30 cellular contexts compared by ENCODE assay signal in the genomic region with DNA sequence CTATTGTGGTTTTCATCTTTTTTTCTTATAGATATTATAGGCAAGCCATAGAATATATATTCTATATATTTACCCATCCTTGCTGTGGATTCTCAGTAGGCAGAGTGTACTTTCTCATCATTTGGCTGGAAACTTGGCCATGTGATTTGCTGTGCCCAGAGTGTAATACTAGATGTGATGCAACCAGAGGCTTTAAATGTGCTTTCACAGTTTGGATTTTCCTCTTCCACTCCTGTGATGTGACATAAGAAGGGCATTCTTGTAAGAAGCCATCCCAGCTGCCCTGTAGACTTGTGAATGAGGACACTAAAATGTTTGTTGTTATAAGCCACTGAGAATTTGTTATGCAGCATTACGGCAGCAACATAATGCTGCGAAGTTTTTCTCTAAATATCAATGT. TPM values are rescaled to one million over a fixed set of nuclear protein-coding genes. Genes with fewer than 3 reads are reported as not detected.
"Had no signal": no experiment of that assay in that cellular context is flagged by ENCODE, and none has a peak within 500 bp of the region (broad histone marks: within the 10 kb centered on the region; RNA-seq: fewer than 3 reads in every experiment).

No MANE protein-coding gene starts in this region.

- H3K27me3 ChIP-seq: body of pancreas, ovary, testis, uterus had no signal

- H3K4me3 ChIP-seq: body of pancreas, coronary artery, ovary, spleen, testis, uterus had no signal

- H3K9me3 Mint-ChIP-seq: activated naive CD4-positive, alpha-beta T cell treated with anti-CD3 and anti-CD28 coated beads, Interleukin-2, amount 50 U/mL, for 72 hours; activated T-helper 2 cell treated with anti-CD3 and anti-CD28 coated beads, Interferon-gamma antibody, Interleukin-2, Interleukin-4, amounts not matched to agents 10 μg/mL and 5 μg/mL and 100 μg/mL, durations not matched to agents 14 hours and 24 hours and 36 hours; effector memory CD8-positive, alpha-beta T cell; T-helper 2 cell treated with Interferon-gamma antibody and Interleukin-4, amounts not matched to agents 5 μg/mL and 100 μg/mL, for 36 hours; type B pancreatic cell had no signal

- ATAC-seq: activated CD4-positive, alpha-beta T cell treated with anti-CD3 and anti-CD28 coated beads for 36 hours; activated CD8-positive, alpha-beta memory T cell treated with anti-CD3 and anti-CD28 coated beads, Interleukin-2, amount 10 ng/mL, durations not matched to agents 7 days and 5 days; activated CD8-positive, alpha-beta T cell treated with anti-CD3 and anti-CD28 coated beads, Interleukin-2, amount 10 ng/mL, durations not matched to agents 7 days and 5 days; activated naive CD4-positive, alpha-beta T cell treated with anti-CD3 and anti-CD28 coated beads, Interleukin-2, amount 50 U/mL, for 72 hours; body of pancreas; effector memory CD8-positive, alpha-beta T cell; left colon; naive thymus-derived CD4-positive, alpha-beta T cell had no signal

- H3K36me3 Mint-ChIP-seq: activated CD8-positive, alpha-beta memory T cell treated with anti-CD3 and anti-CD28 coated beads, Interleukin-2, amount 10 ng/mL, durations not matched to agents 7 days and 5 days; activated naive CD4-positive, alpha-beta T cell treated with anti-CD3 and anti-CD28 coated beads, Interleukin-2, amount 50 U/mL, for 72 hours; naive thymus-derived CD4-positive, alpha-beta T cell; type B pancreatic cell had no signal

- H3K4me1 ChIP-seq: body of pancreas, testis, uterus had no signal

- H3K27ac ChIP-seq: body of pancreas, coronary artery, ovary, spleen, testis, uterus had no signal

- DNase-seq: activated CD4-positive, alpha-beta T cell treated with anti-CD3 and anti-CD28 coated beads for 36 hours; activated CD4-positive, CD25-positive, alpha-beta regulatory T cell; activated CD8-positive, alpha-beta memory T cell treated with anti-CD3 and anti-CD28 coated beads, Interleukin-2, amount 10 ng/mL, durations not matched to agents 7 days and 5 days; activated CD8-positive, alpha-beta T cell treated with anti-CD3 and anti-CD28 coated beads, Interleukin-2, amount 10 ng/mL, durations not matched to agents 7 days and 5 days; activated T-cell treated with anti-CD3 and anti-CD28 coated beads, Interleukin-2, amount 50 U/mL, for 48 hours; aorta; body of pancreas; cerebellar nuclear complex; effector memory CD8-positive, alpha-beta T cell; glutamatergic neuron; kidney; left colon; midbrain; naive thymus-derived CD4-positive, alpha-beta T cell; ovary; retina; spleen; stimulated activated CD4-positive, alpha-beta T cell treated with anti-CD3 and anti-CD28 coated beads, Interleukin-2, amount 100 ng/mL, for 48 hours; stimulated activated naive CD4-positive, alpha-beta T cell treated with Interleukin-2 at 50 U/mL for 16 hours; T-helper 1 cell; testis; uterus had no signal

- H3K27ac Mint-ChIP-seq: activated CD4-positive, alpha-beta T cell treated with anti-CD3 and anti-CD28 coated beads for 36 hours; activated CD8-positive, alpha-beta memory T cell treated with anti-CD3 and anti-CD28 coated beads, Interleukin-2, amount 10 ng/mL, durations not matched to agents 7 days and 5 days; activated CD8-positive, alpha-beta T cell treated with anti-CD3 and anti-CD28 coated beads, Interleukin-2, amount 10 ng/mL, durations not matched to agents 7 days and 5 days; activated naive CD4-positive, alpha-beta T cell treated with anti-CD3 and anti-CD28 coated beads, Interleukin-2, amount 50 U/mL, for 72 hours; activated T-helper 2 cell treated with anti-CD3 and anti-CD28 coated beads, Interferon-gamma antibody, Interleukin-2, Interleukin-4, amounts not matched to agents 10 μg/mL and 5 μg/mL and 100 μg/mL, durations not matched to agents 14 hours and 24 hours and 36 hours; effector memory CD8-positive, alpha-beta T cell; naive thymus-derived CD4-positive, alpha-beta T cell; progenitor cell of endocrine pancreas; type B pancreatic cell had no signal

- H3K36me3 ChIP-seq: ovary, spleen, uterus had no signal

- H3K27me3 Mint-ChIP-seq: progenitor cell of endocrine pancreas had no signal

- H3K4me3 Mint-ChIP-seq: activated CD4-positive, alpha-beta T cell treated with anti-CD3 and anti-CD28 coated beads for 36 hours; activated CD8-positive, alpha-beta memory T cell treated with anti-CD3 and anti-CD28 coated beads, Interleukin-2, amount 10 ng/mL, durations not matched to agents 7 days and 5 days; activated CD8-positive, alpha-beta T cell treated with anti-CD3 and anti-CD28 coated beads, Interleukin-2, amount 10 ng/mL, durations not matched to agents 7 days and 5 days; effector memory CD8-positive, alpha-beta T cell; naive thymus-derived CD4-positive, alpha-beta T cell; type B pancreatic cell had no signal

RNA-seq across cellular contexts. Expression of gene HPGDS, which starts 10.4 kb away (rescaled TPM):
- total RNA-seq: activated CD4-positive, alpha-beta T cell treated with anti-CD3 and anti-CD28 coated beads for 36 hours; activated CD8-positive, alpha-beta T cell treated with anti-CD3 and anti-CD28 coated beads, Interleukin-2, amount 10 ng/mL, durations not matched to agents 7 days and 5 days; endothelial cell of umbilical vein; progenitor cell of endocrine pancreas had no signal
- polyA plus RNA-seq: endothelial cell of umbilical vein; naive thymus-derived CD4-positive, alpha-beta T cell; neural cell had no signal
